In genomic region chr1:54376085-54377039, GRCh38 we compare ENCODE assay signal across 8 cellular contexts. TPM values are rescaled to one million over a fixed set of nuclear protein-coding genes. Genes with fewer than 3 reads are reported as not detected.
DNase-seq lines count a peak whose midpoint lies in the region; ATAC-seq and TF ChIP-seq lines count a peak whose summit lies in the region.

No MANE protein-coding gene starts in this region.

- no peaks in the 10 kb centered on the region for H3K27me3 Mint-ChIP-seq in endodermal cell (ENCODE audit: insufficient read depth)

- H3K4me1 ChIP-seq in endodermal cell (ENCODE audit: control insufficient read depth, insufficient read depth, low read length): peaks cover 70% of the 10 kb centered on the region

- no peak overlapping the region for H3K9ac ChIP-seq in endodermal cell (ENCODE audit: extremely low read depth, low read length, poor library complexity, severe bottlenecking)

- peaks cover 62% of the 10 kb centered on the region for H3K36me3 Mint-ChIP-seq in endodermal cell (ENCODE audit: low read depth)

- H3K9me3 ChIP-seq in endodermal cell (ENCODE audit: control insufficient read depth, low read length): no peaks in the 10 kb centered on the region

- peak overlapping the region; percentile 89 for H3K27ac Mint-ChIP-seq in endodermal cell

- peak overlapping the region; percentile 35 for H3K4me3 Mint-ChIP-seq in endodermal cell

- peak overlapping the region; percentile 39 for H3K4me3 ChIP-seq in endodermal cell (ENCODE audit: low read length)

- peaks cover 86% of the 10 kb centered on the region for H3K36me3 ChIP-seq in endodermal cell (ENCODE audit: control insufficient read depth, insufficient read depth, low read length)

- peaks cover 95% of the 10 kb centered on the region for H3K4me1 Mint-ChIP-seq in endodermal cell

- H3K27ac ChIP-seq in endodermal cell (ENCODE audit: low read depth, low read length): peak overlapping the region; percentile 62

- ATAC-seq in GM18498 (IDR thresholded peaks at IDR 0.05; ENCODE audit: unreplicated experiment): peak; percentile 64
- peak; percentile 59 for ATAC-seq in GM21390 (IDR thresholded peaks at IDR 0.05; ENCODE audit: unreplicated experiment)
- ATAC-seq in HG03571 (IDR thresholded peaks at IDR 0.05; ENCODE audit: unreplicated experiment): peak; percentile 53

- no peak for DNase-seq in endodermal cell
- DNase-seq in NCI-H187 treated with DMSO at 0.1 percent for 48 hours (lab: John Stamatoyannopoulos, UW): no peak
- no peak for DNase-seq in effector CD8-positive, alpha-beta T cell (lab: John Stamatoyannopoulos, UW)
- no peak for DNase-seq in nucleus accumbens (lab: John Stamatoyannopoulos, UW)
- DNase-seq in DMS153 (lab: John Stamatoyannopoulos, UW): no peak

- no peaks in the 10 kb centered on the region for H3K9me3 Mint-ChIP-seq in endodermal cell

- no peak for TF ChIP-seq CTCF in endodermal cell (conservative IDR thresholded peaks at IDR 0.05)

- no peaks in the 10 kb centered on the region for H3K27me3 ChIP-seq in endodermal cell (ENCODE audit: control insufficient read depth, insufficient read depth, low read length, poor library complexity, severe bottlenecking)

- 73 to 78% methylated on average over 7 of the region's 10 CpGs for WGBS in endodermal cell (ENCODE audit: insufficient coverage in 1 of 2, insufficient read length in 1 of 2), 2 experiments

RNA-seq across cellular contexts. Expression of gene SSBP3, which starts 29.8 kb away (rescaled TPM):
- 100 to 1,000 TPM; 342 TPM for total RNA-seq in endodermal cell
- 245 TPM for polyA plus RNA-seq in endodermal cell (2013, experiment 1 of 2)
- polyA plus RNA-seq in endodermal cell (2013, experiment 2 of 2): 232 TPM
